ENCODE assay signal across 12 cellular contexts in the genomic region with DNA sequence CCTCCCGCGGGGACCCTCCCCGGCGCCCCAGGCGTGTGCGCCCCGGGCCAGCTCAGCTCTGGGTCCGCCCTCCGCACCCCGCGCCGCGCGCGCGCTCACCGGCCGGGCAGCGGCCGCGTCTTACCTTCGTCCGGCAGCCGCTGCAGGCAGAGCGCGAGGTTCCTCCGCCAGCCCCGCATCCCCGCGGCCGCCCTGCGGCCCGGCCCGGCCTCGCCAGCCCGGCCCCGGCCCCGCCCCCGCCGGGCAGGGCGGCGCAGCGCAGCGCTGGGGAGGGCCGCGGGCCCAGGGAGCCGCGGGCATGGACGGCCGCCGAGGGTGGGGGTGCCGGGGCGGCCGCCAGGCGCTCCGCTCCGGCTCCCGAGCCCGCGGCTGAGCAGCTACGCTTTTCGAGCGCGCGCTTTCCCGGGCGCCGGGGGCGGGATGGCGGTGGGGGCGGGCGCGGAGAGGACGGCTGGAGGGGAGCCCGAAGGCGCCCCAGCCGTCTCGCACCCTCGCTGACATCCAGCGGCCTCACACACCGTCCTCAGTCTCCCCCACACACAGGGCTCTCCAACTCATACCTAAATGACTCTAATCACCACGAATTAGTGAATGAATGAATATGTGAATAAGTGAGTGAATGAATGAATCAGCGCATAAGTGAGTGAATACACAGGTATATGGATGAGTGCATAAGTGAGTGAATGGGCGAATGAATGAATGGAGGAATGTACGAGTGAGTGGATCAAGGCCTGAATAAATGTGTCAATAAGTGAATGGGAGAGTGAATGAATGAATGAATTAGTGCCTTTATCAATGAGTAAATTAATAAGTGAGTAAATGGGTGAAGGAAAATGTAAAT. TPM values are rescaled to one million over a fixed set of nuclear protein-coding genes. Genes with fewer than 3 reads are reported as not detected.
DNase-seq lines count a peak whose midpoint lies in the region; ATAC-seq and TF ChIP-seq lines count a peak whose summit lies in the region.
"Had no signal": no experiment of that assay in that cellular context is flagged by ENCODE, and none has a peak within 500 bp of the region (broad histone marks: within the 10 kb centered on the region; RNA-seq: fewer than 3 reads in every experiment).

No MANE protein-coding gene starts in this region.

- TF ChIP-seq CTCF in chondrocyte (IDR thresholded peaks at IDR 0.05) (no peak), left lung (IDR thresholded peaks at IDR 0.05) (no peak), type B pancreatic cell (conservative IDR thresholded peaks at IDR 0.05) (no peak)

- TF ChIP-seq POLR2A in GM18505 (IDR thresholded peaks at IDR 0.05; ENCODE audit: borderline replicate concordance, extremely low read depth, insufficient read depth, insufficient read length), result no peak

- no peaks in the 10 kb centered on the region for H3K36me3 ChIP-seq in left lung

- no peak overlapping the region for H3K4me3 ChIP-seq in left lung

- intact Hi-C loops in left lung (cut with DNase I), result no loop called here

- H3K9me3 Mint-ChIP-seq in T-helper 2 cell treated with Interferon-gamma antibody and Interleukin-4, amounts not matched to agents 5 μg/mL and 100 μg/mL, for 36 hours, result peaks cover 4% of the 10 kb centered on the region
- H3K9me3 Mint-ChIP-seq in chondrocyte (ENCODE audit: low read depth) (no peaks in the 10 kb centered on the region), type B pancreatic cell (peaks cover 14% of the 10 kb centered on the region)

- H3K36me3 Mint-ChIP-seq in T-helper 2 cell treated with Interferon-gamma antibody and Interleukin-4, amounts not matched to agents 5 μg/mL and 100 μg/mL, for 36 hours (ENCODE audit: low read depth), result no peaks in the 10 kb centered on the region
- H3K36me3 Mint-ChIP-seq in chondrocyte (ENCODE audit: low read depth), result peaks cover 1% of the 10 kb centered on the region
- H3K36me3 Mint-ChIP-seq in type B pancreatic cell, result no peaks in the 10 kb centered on the region

- H3K4me3 Mint-ChIP-seq in T-helper 2 cell treated with Interferon-gamma antibody and Interleukin-4, amounts not matched to agents 5 μg/mL and 100 μg/mL, for 36 hours, result no peak overlapping the region
- H3K4me3 Mint-ChIP-seq in chondrocyte (ENCODE audit: unreplicated experiment) (peak overlapping the region; percentile 29), type B pancreatic cell (peak overlapping the region; percentile 37)
- H3K4me3 Mint-ChIP-seq: activated T-cell treated with anti-CD3 and anti-CD28 coated beads, Interleukin-2, amount 50 U/mL, for 24 hours; effector memory CD8-positive, alpha-beta T cell had no signal

- H3K27ac Mint-ChIP-seq in T-helper 2 cell treated with Interferon-gamma antibody and Interleukin-4, amounts not matched to agents 5 μg/mL and 100 μg/mL, for 36 hours, result peak overlapping the region; percentile 24
- H3K27ac Mint-ChIP-seq in chondrocyte (ENCODE audit: unreplicated experiment) (no peak overlapping the region), type B pancreatic cell (no peak overlapping the region)
- H3K27ac Mint-ChIP-seq: activated T-cell treated with anti-CD3 and anti-CD28 coated beads, Interleukin-2, amount 50 U/mL, for 24 hours; effector memory CD8-positive, alpha-beta T cell had no signal

- no peak for DNase-seq in T-helper 2 cell treated with Interferon-gamma antibody and Interleukin-4, amounts not matched to agents 5 μg/mL and 100 μg/mL, for 36 hours (ENCODE audit: low spot score)
- DNase-seq in T-helper 2 cell (no peak), chondrocyte (ENCODE audit: low spot score) (no peak), left lung (no peak), type B pancreatic cell (ENCODE audit: extremely low spot score, unreplicated experiment) (no peak)
- DNase-seq: activated T-cell treated with anti-CD3 and anti-CD28 coated beads, Interleukin-2, amount 50 U/mL, for 24 hours; C1 segment of cervical spinal cord; effector memory CD8-positive, alpha-beta T cell; SW 1271 had no signal

- H3K27ac ChIP-seq in left lung, result no peak overlapping the region

- H3K9me3 ChIP-seq in left lung, result no peaks in the 10 kb centered on the region

- ATAC-seq in left lung (peak; percentile 67), GM18505 (IDR thresholded peaks at IDR 0.05; ENCODE audit: unreplicated experiment) (no peak), GM19463 (IDR thresholded peaks at IDR 0.05; ENCODE audit: unreplicated experiment) (no peak), HG03159 (IDR thresholded peaks at IDR 0.05; ENCODE audit: unreplicated experiment) (no peak)
- ATAC-seq: effector memory CD8-positive, alpha-beta T cell had no signal

- H3K4me1 ChIP-seq in left lung, result peaks cover 7% of the 10 kb centered on the region in 2 donors

- H3K27me3 ChIP-seq in left lung, result peaks cover 24 to 78% of the 10 kb centered on the region in 2 donors

- peaks cover 56% of the 10 kb centered on the region for H3K27me3 Mint-ChIP-seq in T-helper 2 cell treated with Interferon-gamma antibody and Interleukin-4, amounts not matched to agents 5 μg/mL and 100 μg/mL, for 36 hours (ENCODE audit: low read depth)
- H3K27me3 Mint-ChIP-seq in chondrocyte (ENCODE audit: low read depth) (peaks cover 56% of the 10 kb centered on the region), type B pancreatic cell (peaks cover 85% of the 10 kb centered on the region)

- peaks cover 4% of the 10 kb centered on the region for H3K4me1 Mint-ChIP-seq in T-helper 2 cell treated with Interferon-gamma antibody and Interleukin-4, amounts not matched to agents 5 μg/mL and 100 μg/mL, for 36 hours (ENCODE audit: low read depth)
- H3K4me1 Mint-ChIP-seq in chondrocyte (ENCODE audit: low read depth), result peaks cover 3% of the 10 kb centered on the region
- H3K4me1 Mint-ChIP-seq in type B pancreatic cell (ENCODE audit: unreplicated experiment), result peaks cover 5% of the 10 kb centered on the region

RNA-seq across cellular contexts. Expression of a gene that starts 48.5 kb away (rescaled TPM):
- 15.4 to 18.6 TPM (median 17.2 TPM) in 3 replicates for total RNA-seq in chondrocyte
- total RNA-seq in left lung, result 10 to 100 TPM; 13.3 to 15.5 TPM
- 20.7 and 23.2 TPM in 2 replicates for total RNA-seq in type B pancreatic cell (ENCODE audit: low replicate concordance)
